In the genomic region with DNA sequence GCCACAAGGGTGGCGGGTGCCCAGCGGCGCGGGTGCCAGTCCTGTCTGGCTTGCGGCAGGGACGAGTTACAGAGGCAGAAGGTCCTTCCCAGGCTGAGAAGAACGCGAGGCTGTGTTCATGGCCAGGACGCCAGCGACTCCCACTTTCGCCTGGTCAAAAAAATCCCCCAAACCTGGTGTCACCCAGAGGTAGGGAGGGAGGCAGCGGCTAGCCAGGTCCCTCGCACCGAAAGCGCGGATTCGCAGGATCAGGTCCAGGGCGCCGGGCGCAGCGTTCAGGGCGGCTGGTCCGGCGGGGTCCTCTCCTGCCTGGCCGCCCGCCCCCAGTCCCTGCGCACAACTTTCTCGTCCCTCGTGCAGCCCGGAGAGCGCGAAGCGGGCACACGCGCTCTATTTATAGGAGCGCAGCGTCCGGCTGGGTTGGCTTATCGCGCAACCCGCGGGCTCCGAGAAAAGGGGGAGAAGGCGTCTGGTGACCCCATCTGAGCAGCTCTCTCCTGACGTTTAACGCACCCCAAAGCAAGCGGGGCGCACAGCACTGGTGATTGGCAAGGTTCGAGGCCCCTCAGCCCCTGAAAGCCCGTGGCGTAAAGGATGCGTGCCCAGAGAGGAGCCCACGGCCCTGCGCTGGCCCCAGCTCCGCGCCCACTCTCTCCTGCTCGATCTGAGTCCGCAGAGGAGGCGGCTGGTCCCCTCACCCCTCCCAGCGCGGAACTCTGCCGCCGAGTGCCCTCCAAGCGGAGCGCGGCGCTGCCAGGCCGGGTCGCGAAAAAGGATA, we compare ENCODE assay signal across 16 cellular contexts. TPM values are rescaled to one million over a fixed set of nuclear protein-coding genes. Genes with fewer than 3 reads are reported as not detected.
"Had no signal": no experiment of that assay in that cellular context is flagged by ENCODE, and none has a peak within 500 bp of the region (broad histone marks: within the 10 kb centered on the region; RNA-seq: fewer than 3 reads in every experiment).

No MANE protein-coding gene starts in this region.

- H3K4me3 Mint-ChIP-seq: activated CD8-positive, alpha-beta T cell treated with anti-CD3 and anti-CD28 coated beads, Interleukin-2, amount 10 ng/mL, durations not matched to agents 7 days and 5 days; activated naive CD4-positive, alpha-beta T cell treated with anti-CD3 and anti-CD28 coated beads for 36 hours; nephron progenitor cell; T-helper 17 cell; WTC11 had no signal

- H3K36me3 ChIP-seq: gastroesophageal sphincter, pancreas, tibial nerve had no signal

- H3K9me3 ChIP-seq: gastroesophageal sphincter, pancreas, tibial nerve had no signal

- H3K4me1 Mint-ChIP-seq: nephron progenitor cell, T-helper 17 cell, WTC11 had no signal

- ATAC-seq: activated CD8-positive, alpha-beta T cell treated with anti-CD3 and anti-CD28 coated beads, Interleukin-2, amount 10 ng/mL, durations not matched to agents 7 days and 5 days; gastroesophageal sphincter; T-helper 17 cell; WTC11 had no signal

- H3K79me2 ChIP-seq: hepatocyte had no signal

- H2AFZ ChIP-seq: hepatocyte had no signal

- H3K4me3 ChIP-seq: coronary artery, hepatocyte, skin epidermis had no signal

- DNase-seq: activated CD4-positive, alpha-beta T cell treated with anti-CD3 and anti-CD28 coated beads for 48 hours; activated CD8-positive, alpha-beta T cell treated with anti-CD3 and anti-CD28 coated beads, Interleukin-2, amount 10 ng/mL, durations not matched to agents 7 days and 5 days; activated naive CD4-positive, alpha-beta T cell treated with anti-CD3 and anti-CD28 coated beads for 36 hours; effector memory CD4-positive, alpha-beta T cell; mesenchymal stem cell; nephron progenitor cell; T-helper 17 cell had no signal

- H3K27ac ChIP-seq: coronary artery, epithelial cell of prostate, gastroesophageal sphincter, hepatocyte, pancreas, skin epidermis, tibial nerve had no signal

- H3K4me2 ChIP-seq: hepatocyte had no signal

- H3K27ac Mint-ChIP-seq: activated CD8-positive, alpha-beta T cell treated with anti-CD3 and anti-CD28 coated beads, Interleukin-2, amount 10 ng/mL, durations not matched to agents 7 days and 5 days; activated naive CD4-positive, alpha-beta T cell treated with anti-CD3 and anti-CD28 coated beads for 36 hours; nephron progenitor cell; T-helper 17 cell; WTC11 had no signal

RNA-seq across cellular contexts. Expression of a gene that starts 0.5 kb away (rescaled TPM):
- total RNA-seq: activated CD8-positive, alpha-beta T cell treated with anti-CD3 and anti-CD28 coated beads, Interleukin-2, amount 10 ng/mL, durations not matched to agents 7 days and 5 days; activated naive CD4-positive, alpha-beta T cell treated with anti-CD3 and anti-CD28 coated beads for 36 hours; left lobe of liver; T-helper 17 cell; WTC11 had no signal
